Comparison of ENCODE assay signal across 8 cellular contexts in genomic region chr14:65102441-65103149, GRCh38. TPM values are rescaled to one million over a fixed set of nuclear protein-coding genes. Genes with fewer than 3 reads are reported as not detected.
DNase-seq lines count a peak whose midpoint lies in the region; FAIRE-seq and TF ChIP-seq lines count a peak whose summit lies in the region.

Gene MAX, minus strand, starts transcription at chr14:65102517. Its CDS starts 178 bp downstream, at chr14:65102339.

- H3K4ac ChIP-seq in neuronal stem cell (ENCODE audit: low read length): no peak within 1 kb of the TSS

- H2BK120ac ChIP-seq in neuronal stem cell (ENCODE audit: low read depth, low read length): no peak within 1 kb of the TSS

- H3K9me3 Mint-ChIP-seq in activated naive CD4-positive, alpha-beta T cell treated with anti-CD3 and anti-CD28 coated beads for 36 hours: no peaks in the 10 kb centered on the region

- no CpG with 5 or more reads among the region's 61 CpGs for WGBS in neuronal stem cell (ENCODE audit: extremely low coverage in 2 of 2, insufficient read length in 2 of 2, insufficient replicate concordance in 1 of 2), 2 donors

- H3K27me3 Mint-ChIP-seq in activated naive CD4-positive, alpha-beta T cell treated with anti-CD3 and anti-CD28 coated beads for 36 hours (ENCODE audit: low read depth): no peaks in the 10 kb centered on the region

- H3K4me1 ChIP-seq in HEK293 (ENCODE audit: control insufficient read depth, insufficient read depth, low read length): peaks cover 2% of the 10 kb centered on the region
- peaks cover 3 to 5% of the 10 kb centered on the region in 2 donors for H3K4me1 ChIP-seq in neuronal stem cell (ENCODE audit: control insufficient read depth in 2 of 2, insufficient read depth in 1 of 2, low read depth in 1 of 2, low read length in 2 of 2)

- no peak within 1 kb of the TSS for H2BK15ac ChIP-seq in neuronal stem cell (ENCODE audit: low read length)

- no peak within 1 kb of the TSS for H2AK5ac ChIP-seq in neuronal stem cell (ENCODE audit: low read depth, low read length)

- H3K27me3 ChIP-seq in neuronal stem cell (ENCODE audit: control insufficient read depth in 3 of 3, insufficient read depth in 3 of 3, low read depth in 1 of 3, low read length in 3 of 3): peaks cover 0 to 2% (median 0%) of the 10 kb centered on the region in 3 experiments

- H3K79me1 ChIP-seq in neuronal stem cell (ENCODE audit: low read depth, low read length): no peaks in the 10 kb centered on the region

- H3K4me3 Mint-ChIP-seq in activated naive CD4-positive, alpha-beta T cell treated with anti-CD3 and anti-CD28 coated beads for 36 hours: peak within 1 kb of the TSS; percentile 87

- in situ Hi-C loops in SK-MEL-5 (cut with HindIII; ENCODE audit: low pct_unique_long_range_greater_than_20kb, low sequenced_read_pairs): no loop called here

- H3K27ac ChIP-seq in HEK293 (ENCODE audit: extremely low read depth, low read depth, low read length): peak within 1 kb of the TSS; percentile 68
- peak within 1 kb of the TSS; percentile 39 for H3K27ac ChIP-seq in neuronal stem cell (replicated peaks; ENCODE audit: low read length)

- no peak within 1 kb of the TSS for H4K8ac ChIP-seq in neuronal stem cell (ENCODE audit: low read depth, low read length)

- H3K36me3 Mint-ChIP-seq in activated naive CD4-positive, alpha-beta T cell treated with anti-CD3 and anti-CD28 coated beads for 36 hours (ENCODE audit: low read depth): peaks cover 11% of the 10 kb centered on the region

- intact Hi-C loops in activated naive CD4-positive, alpha-beta T cell treated with anti-CD3 and anti-CD28 coated beads for 36 hours (cut with micrococcal nuclease): loop anchor here (1.0 to 10.0 kb wide), 14 partner anchors 68 to 1458 kb away; partner anchors contain the start of genes CHURC1, FUT8, GPHN and WDR89

- POLR2A ChIA-PET in HEK293 (lab: Yijun Ruan, JAX): interaction anchor here (0.6 to 1.4 kb wide), 11 partner anchors 8 to 309 kb away, joined by 3 to 7 read pairs (median 4); partner anchors contain the start of gene FNTB

- peak within 1 kb of the TSS; percentile 48 for H3K14ac ChIP-seq in neuronal stem cell (ENCODE audit: low read length)

- peak within 1 kb of the TSS; percentile 66 for H2BK5ac ChIP-seq in neuronal stem cell (ENCODE audit: low read length)

- TF ChIP-seq CTCF in HEK293 (tag by site-specific recombination; IDR thresholded peaks at IDR 0.05): no peak
- no peak for TF ChIP-seq CTCF in subcutaneous adipose tissue (IDR thresholded peaks at IDR 0.05; ENCODE audit: low read depth)

- H3K4me3 ChIP-seq in HEK293 (ENCODE audit: low read depth, low read length) (peak within 1 kb of the TSS; percentile 93), neuronal stem cell (ENCODE audit: low read length in 2 of 2) (peak within 1 kb of the TSS; percentile 83 to 98)

- H3K36me3 ChIP-seq in HEK293 (ENCODE audit: control insufficient read depth in 2 of 2, insufficient read depth in 1 of 2, low read length in 2 of 2): peaks cover 4 to 8% of the 10 kb centered on the region in 2 experiments
- H3K36me3 ChIP-seq in neuronal stem cell (replicated peaks in 1 of 2; ENCODE audit: control insufficient read depth in 2 of 2, insufficient read depth in 2 of 2, low read length in 2 of 2): peaks cover 1 to 21% of the 10 kb centered on the region in 2 donors

- DNase-seq in GDM1 (lab: John Stamatoyannopoulos, UW) (peak; percentile 98), MV-4-11 (lab: John Stamatoyannopoulos, UW) (peak; percentile 98), SK-MEL-5 (ENCODE audit: low read depth, low spot score) (peak; percentile 97), frontal cortex (ENCODE audit: low spot score in 2 of 2) (peak; percentile 95 to 99), neuronal stem cell (ENCODE audit: low spot score) (peak; percentile 96)
- DNase-seq in activated naive CD4-positive, alpha-beta T cell treated with anti-CD3 and anti-CD28 coated beads for 36 hours: peak; percentile 99

- H3K18ac ChIP-seq in neuronal stem cell (ENCODE audit: low read length): peak within 1 kb of the TSS; percentile 80

- H2BK12ac ChIP-seq in neuronal stem cell (ENCODE audit: low read length): no peak within 1 kb of the TSS

- CTCF ChIA-PET in HEK293 (lab: Yijun Ruan, JAX): interaction anchor here (1.0 kb wide), 1 partner anchor 26 kb away, joined by 3 read pairs; no protein-coding TSS in a partner anchor
- CTCF ChIA-PET in activated naive CD4-positive, alpha-beta T cell treated with anti-CD3 and anti-CD28 coated beads for 36 hours (lab: Charles Lee): interaction anchor here (0.7 to 1.4 kb wide), 4 partner anchors 9 to 547 kb away, joined by 3 to 6 read pairs (median 4); no protein-coding TSS in a partner anchor

- H3K9ac ChIP-seq in neuronal stem cell (ENCODE audit: low read depth, low read length, poor library complexity): peak within 1 kb of the TSS; percentile 90

- peak within 1 kb of the TSS; percentile 85 for H3K4me2 ChIP-seq in neuronal stem cell (ENCODE audit: insufficient read depth, low read length, poor library complexity, severe bottlenecking)

- H4K91ac ChIP-seq in neuronal stem cell (ENCODE audit: low read depth, low read length, poor library complexity): no peak within 1 kb of the TSS

- H3K23ac ChIP-seq in neuronal stem cell (ENCODE audit: low read depth, low read length, poor library complexity): peak within 1 kb of the TSS; percentile 80

- H2AFZ ChIP-seq in neuronal stem cell (ENCODE audit: low read length): peak within 1 kb of the TSS; percentile 98

- peak within 1 kb of the TSS; percentile 91 for H3K27ac Mint-ChIP-seq in activated naive CD4-positive, alpha-beta T cell treated with anti-CD3 and anti-CD28 coated beads for 36 hours

- H3K9me3 ChIP-seq in HEK293 (ENCODE audit: control insufficient read depth, insufficient read depth, low read depth, low read length): no peaks in the 10 kb centered on the region
- no peaks in the 10 kb centered on the region for H3K9me3 ChIP-seq in neuronal stem cell (replicated peaks in 1 of 2; ENCODE audit: control insufficient read depth in 2 of 2, insufficient read depth in 1 of 2, low read depth in 1 of 2, low read length in 2 of 2)

- FAIRE-seq in frontal cortex (lab: Jason Lieb, UNC): no peak

- peaks cover 30% of the 10 kb centered on the region for H3K4me1 Mint-ChIP-seq in activated naive CD4-positive, alpha-beta T cell treated with anti-CD3 and anti-CD28 coated beads for 36 hours (ENCODE audit: low read depth)

TF ChIP-seq in HEK293, 187 proteins besides CTCF, POLR2A, EP300 and RAD21 (continues in another document):
- TF ChIP-seq KLF7 (tag by site-specific recombination; IDR thresholded peaks at IDR 0.05; ENCODE audit: borderline replicate concordance): peak; percentile 86; the same call in 1 of the 2 replicates
- TF ChIP-seq ZNF10 (tag by site-specific recombination; IDR thresholded peaks at IDR 0.05): peak; percentile 83; the same call in 1 of the 2 replicates
- peak; percentile 67 for TF ChIP-seq EGR2 (tag by site-specific recombination; IDR thresholded peaks at IDR 0.05; ENCODE audit: low read depth)
- no peak for TF ChIP-seq ZNF585B (tag by site-specific recombination; IDR thresholded peaks at IDR 0.05)
- peak; percentile 41; the same call in 1 of the 2 replicates for TF ChIP-seq ZNF777 (tag by site-specific recombination; IDR thresholded peaks at IDR 0.05; ENCODE audit: borderline replicate concordance)
- TF ChIP-seq, protein P1, sequence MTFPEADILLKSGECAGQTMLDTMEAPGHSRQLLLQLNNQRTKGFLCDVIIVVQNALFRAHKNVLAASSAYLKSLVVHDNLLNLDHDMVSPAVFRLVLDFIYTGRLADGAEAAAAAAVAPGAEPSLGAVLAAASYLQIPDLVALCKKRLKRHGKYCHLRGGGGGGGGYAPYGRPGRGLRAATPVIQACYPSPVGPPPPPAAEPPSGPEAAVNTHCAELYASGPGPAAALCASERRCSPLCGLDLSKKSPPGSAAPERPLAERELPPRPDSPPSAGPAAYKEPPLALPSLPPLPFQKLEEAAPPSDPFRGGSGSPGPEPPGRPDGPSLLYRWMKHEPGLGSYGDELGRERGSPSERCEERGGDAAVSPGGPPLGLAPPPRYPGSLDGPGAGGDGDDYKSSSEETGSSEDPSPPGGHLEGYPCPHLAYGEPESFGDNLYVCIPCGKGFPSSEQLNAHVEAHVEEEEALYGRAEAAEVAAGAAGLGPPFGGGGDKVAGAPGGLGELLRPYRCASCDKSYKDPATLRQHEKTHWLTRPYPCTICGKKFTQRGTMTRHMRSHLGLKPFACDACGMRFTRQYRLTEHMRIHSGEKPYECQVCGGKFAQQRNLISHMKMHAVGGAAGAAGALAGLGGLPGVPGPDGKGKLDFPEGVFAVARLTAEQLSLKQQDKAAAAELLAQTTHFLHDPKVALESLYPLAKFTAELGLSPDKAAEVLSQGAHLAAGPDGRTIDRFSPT (tag by site-specific recombination; IDR thresholded peaks at IDR 0.05): peak; percentile 40; the same call in 1 of the 2 replicates
- peak; percentile 70 for TF ChIP-seq SP3 (tag by site-specific recombination; IDR thresholded peaks at IDR 0.05)
- 0 out of 2 replicates have a peak, but pooled peaks have one; percentile 38 for TF ChIP-seq ZNF24 (tag by site-specific recombination; IDR thresholded peaks at IDR 0.05)
- peak; percentile 79 for TF ChIP-seq ZSCAN4 (tag by site-specific recombination; IDR thresholded peaks at IDR 0.05)
- TF ChIP-seq ZNF175 (tag by site-specific recombination; IDR thresholded peaks at IDR 0.05): no peak
- TF ChIP-seq ZNF391 (tag by site-specific recombination; IDR thresholded peaks at IDR 0.05; ENCODE audit: borderline replicate concordance, low read depth): no peak; the same call in 1 of the 2 replicates

RNA-seq across cellular contexts. Expression of gene MAX, which starts in this region (rescaled TPM):
- 67.0 and 73.3 TPM in 2 replicates for total RNA-seq in SK-MEL-5 (2014; rRNA removed; shearing (Covaris generic))
- 65.4 and 78.7 TPM in 2 replicates for polyA plus RNA-seq in SK-MEL-5 (2015; cell fraction: cytosol; rRNA removed)
- polyA plus RNA-seq in SK-MEL-5 (2015; cell fraction: nucleus; rRNA removed): 39.9 and 63.6 TPM in 2 replicates
- 10 to 100 TPM; 67.9 to 75.1 TPM for total RNA-seq in activated naive CD4-positive, alpha-beta T cell treated with anti-CD3 and anti-CD28 coated beads for 36 hours
- total RNA-seq in frontal cortex: 69.7 TPM
- 37.9 TPM for polyA plus RNA-seq in neuronal stem cell (2013, experiment 1 of 2)
- 36.7 TPM for polyA plus RNA-seq in neuronal stem cell (2013, experiment 2 of 2)
- 10 to 100 TPM; 44.2 to 54.0 (median 46.1) TPM for total RNA-seq in subcutaneous adipose tissue

Comparison
In these comparisons a context has a peak if more than half of its experiments do, and no peak if none do; other contexts are left out.
1. Peak in every context shown above with its lines: DNase-seq, H3K4me3 ChIP-seq and H3K27ac ChIP-seq.